11 cellular contexts compared by ENCODE assay signal in the genomic region with DNA sequence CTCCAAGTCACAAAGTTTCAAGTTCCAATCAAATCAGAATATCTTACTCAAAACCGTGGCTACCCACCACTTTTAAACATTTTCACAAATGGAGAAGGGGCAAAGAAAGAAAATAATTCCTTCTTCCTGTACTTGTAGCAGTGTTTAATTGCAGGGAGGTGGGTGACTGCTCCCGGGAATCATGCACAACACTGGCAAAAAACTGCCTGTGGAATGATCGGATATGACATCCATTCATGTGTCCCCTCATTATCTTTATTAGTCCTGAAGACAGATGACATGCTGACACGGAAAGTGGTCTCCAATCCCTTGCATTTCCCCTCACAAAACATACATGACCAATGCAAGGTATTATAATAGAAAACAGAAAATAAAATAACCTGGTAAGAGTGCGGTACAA. TPM values are rescaled to one million over a fixed set of nuclear protein-coding genes. Genes with fewer than 3 reads are reported as not detected.
DNase-seq lines count a peak whose midpoint lies in the region; ATAC-seq and TF ChIP-seq lines count a peak whose summit lies in the region.
"Had no signal": no experiment of that assay in that cellular context is flagged by ENCODE, and none has a peak within 500 bp of the region (broad histone marks: within the 10 kb centered on the region; RNA-seq: fewer than 3 reads in every experiment).

No MANE protein-coding gene starts in this region.

- H3K27ac ChIP-seq in tibial artery = no peak overlapping the region

- H3K36me3 ChIP-seq in kidney epithelial cell (ENCODE audit: control insufficient read depth, insufficient read depth, low read length) (no peaks in the 10 kb centered on the region), tibial artery (no peaks in the 10 kb centered on the region)

- H3K4me1 Mint-ChIP-seq in activated naive CD4-positive, alpha-beta T cell treated with anti-CD3 and anti-CD28 coated beads for 36 hours (ENCODE audit: low read depth) = peaks cover 64% of the 10 kb centered on the region
- peaks cover 66% of the 10 kb centered on the region for H3K4me1 Mint-ChIP-seq in activated naive CD8-positive, alpha-beta T cell treated with anti-CD3 and anti-CD28 coated beads, Interleukin-2, amount 50 U/mL, for 24 hours

- intact Hi-C loops in activated naive CD4-positive, alpha-beta T cell treated with anti-CD3 and anti-CD28 coated beads for 36 hours (cut with micrococcal nuclease) = no loop called here
- intact Hi-C loops in tibial artery (cut with DNase I; ENCODE audit: low total_unique reads) = no loop called here

- H3K4me3 ChIP-seq in kidney epithelial cell (ENCODE audit: low read depth, low read length) = peak overlapping the region; percentile 73
- peak overlapping the region; percentile 65 to 78 for H3K4me3 ChIP-seq in tibial artery

- H3K9me3 ChIP-seq in tibial artery = no peaks in the 10 kb centered on the region

- DNase-seq in activated naive CD4-positive, alpha-beta T cell treated with anti-CD3 and anti-CD28 coated beads for 36 hours = no peak
- DNase-seq in activated naive CD4-positive, alpha-beta T cell treated with Interleukin-2 at 50 U/mL for 16 hours = no peak
- DNase-seq in activated naive CD8-positive, alpha-beta T cell treated with anti-CD3 and anti-CD28 coated beads, Interleukin-2, amount 50 U/mL, for 24 hours = no peak
- no peak for DNase-seq in kidney epithelial cell (ENCODE audit: low read depth)
- DNase-seq in tibial artery = no peak
- no peak for DNase-seq in SKM-1 (lab: John Stamatoyannopoulos, UW; ENCODE audit: unreplicated experiment)
- DNase-seq in RKO (ENCODE audit: low spot score) = no peak
- DNase-seq: GOT3, NCI-H446 treated with DMSO at 0.1 percent for 48 hours, right cardiac atrium had no signal

- H3K27me3 ChIP-seq in kidney epithelial cell (ENCODE audit: control insufficient read depth, insufficient read depth, low read length) (no peaks in the 10 kb centered on the region), tibial artery (no peaks in the 10 kb centered on the region)

- CTCF ChIA-PET in activated naive CD4-positive, alpha-beta T cell treated with anti-CD3 and anti-CD28 coated beads for 36 hours (lab: Charles Lee) = interaction anchor here (1.0 kb wide), 1 partner anchor 43 kb away, joined by 3 read pairs; no protein-coding TSS in a partner anchor

- H3K4me3 Mint-ChIP-seq in activated naive CD4-positive, alpha-beta T cell treated with anti-CD3 and anti-CD28 coated beads for 36 hours = peak overlapping the region; percentile 98
- peak overlapping the region; percentile 96 for H3K4me3 Mint-ChIP-seq in activated naive CD8-positive, alpha-beta T cell treated with anti-CD3 and anti-CD28 coated beads, Interleukin-2, amount 50 U/mL, for 24 hours

- no peak for TF ChIP-seq CTCF in kidney epithelial cell (IDR thresholded peaks at IDR 0.05; ENCODE audit: insufficient read depth, low read length, poor library complexity, severe bottlenecking)
- TF ChIP-seq CTCF in tibial artery (IDR thresholded peaks at IDR 0.05) = no peak

- H3K36me3 Mint-ChIP-seq in activated naive CD4-positive, alpha-beta T cell treated with anti-CD3 and anti-CD28 coated beads for 36 hours (ENCODE audit: low read depth) = peaks cover 10% of the 10 kb centered on the region
- H3K36me3 Mint-ChIP-seq in activated naive CD8-positive, alpha-beta T cell treated with anti-CD3 and anti-CD28 coated beads, Interleukin-2, amount 50 U/mL, for 24 hours (ENCODE audit: low read depth) = peaks cover 3% of the 10 kb centered on the region

- no peaks in the 10 kb centered on the region for H3K9me3 Mint-ChIP-seq in activated naive CD4-positive, alpha-beta T cell treated with anti-CD3 and anti-CD28 coated beads for 36 hours
- H3K9me3 Mint-ChIP-seq in activated naive CD8-positive, alpha-beta T cell treated with anti-CD3 and anti-CD28 coated beads, Interleukin-2, amount 50 U/mL, for 24 hours = no peaks in the 10 kb centered on the region

- no peak for ATAC-seq in activated naive CD8-positive, alpha-beta T cell treated with anti-CD3 and anti-CD28 coated beads, Interleukin-2, amount 50 U/mL, for 24 hours
- ATAC-seq in HG03095 (IDR thresholded peaks at IDR 0.05; ENCODE audit: unreplicated experiment) = no peak
- ATAC-seq: right cardiac atrium had no signal

- no peak overlapping the region for H3K27ac Mint-ChIP-seq in activated naive CD4-positive, alpha-beta T cell treated with anti-CD3 and anti-CD28 coated beads for 36 hours
- H3K27ac Mint-ChIP-seq in activated naive CD8-positive, alpha-beta T cell treated with anti-CD3 and anti-CD28 coated beads, Interleukin-2, amount 50 U/mL, for 24 hours = no peak overlapping the region

- H3K4me1 ChIP-seq in tibial artery = peaks cover 0 to 48% (median 17%) of the 10 kb centered on the region in 4 donors

- H3K27me3 Mint-ChIP-seq in activated naive CD4-positive, alpha-beta T cell treated with anti-CD3 and anti-CD28 coated beads for 36 hours (ENCODE audit: low read depth) = no peaks in the 10 kb centered on the region
- no peaks in the 10 kb centered on the region for H3K27me3 Mint-ChIP-seq in activated naive CD8-positive, alpha-beta T cell treated with anti-CD3 and anti-CD28 coated beads, Interleukin-2, amount 50 U/mL, for 24 hours

RNA-seq across cellular contexts. Expression of gene TSPAN5, which starts 2.0 kb away (rescaled TPM):
- total RNA-seq in activated naive CD4-positive, alpha-beta T cell treated with anti-CD3 and anti-CD28 coated beads for 36 hours = 10 to 100 TPM; 12.5 to 13.1 TPM
- total RNA-seq in kidney epithelial cell = 16.6 and 20.5 TPM in 2 replicates
